8 cellular contexts compared by ENCODE assay signal in genomic region chr5:32711693-32712462, GRCh38. TPM values are rescaled to one million over a fixed set of nuclear protein-coding genes. Genes with fewer than 3 reads are reported as not detected.
DNase-seq lines count a peak whose midpoint lies in the region; ATAC-seq and TF ChIP-seq lines count a peak whose summit lies in the region.

No MANE protein-coding gene starts in this region.

- peak overlapping the region; percentile 54 for H3K27ac ChIP-seq in ACC112 (ENCODE audit: low read depth, low read length)

- H2AFZ ChIP-seq in ACC112 (ENCODE audit: low read length, unreplicated experiment), result peak overlapping the region; percentile 71

- H3K36me3 Mint-ChIP-seq in effector memory CD8-positive, alpha-beta T cell (ENCODE audit: insufficient read depth), result no peaks in the 10 kb centered on the region

- H3K4me3 ChIP-seq in ACC112 (ENCODE audit: low read depth, low read length) (peak overlapping the region; percentile 96), BE2C (ENCODE audit: low read depth, low read length) (no peak overlapping the region)

- TF ChIP-seq CTCF in BE2C (IDR thresholded peaks at IDR 0.05; ENCODE audit: low read depth, low read length), result no peak

- ATAC-seq in effector memory CD8-positive, alpha-beta T cell (replicated peaks), result no peak

- H3K9me3 ChIP-seq in BE2C, result no peaks in the 10 kb centered on the region

- peaks cover 5 to 12% of the 10 kb centered on the region in 2 donors for H3K4me1 Mint-ChIP-seq in effector memory CD8-positive, alpha-beta T cell (ENCODE audit: low read depth in 2 of 2)

- peak overlapping the region; percentile 56 to 59 for H3K4me3 Mint-ChIP-seq in effector memory CD8-positive, alpha-beta T cell

- H3K36me3 ChIP-seq in ACC112 (ENCODE audit: insufficient read depth, low read length) (no peaks in the 10 kb centered on the region; the same call in 1 of the 2 replicates), BE2C (no peaks in the 10 kb centered on the region)

- H3K27me3 Mint-ChIP-seq in effector memory CD8-positive, alpha-beta T cell, result peaks cover 57 to 63% of the 10 kb centered on the region in 2 donors

- no peak overlapping the region for H3K27ac Mint-ChIP-seq in effector memory CD8-positive, alpha-beta T cell

- H3K27me3 ChIP-seq in ACC112 (ENCODE audit: insufficient read depth, low read length) (no peaks in the 10 kb centered on the region), BE2C (peaks cover 60% of the 10 kb centered on the region)

- DNase-seq in KBM-7 (peak; percentile 63), myocyte (ENCODE audit: low read depth) (peak; percentile 32), DMS153 treated with DMSO at 0.1 percent for 48 hours (lab: John Stamatoyannopoulos, UW; ENCODE audit: unreplicated experiment) (no peak), dedifferentiated amniotic fluid mesenchymal stem cell (ENCODE audit: extremely low spot score) (no peak), NCI-H526 treated with DMSO at 0.1 percent for 48 hours (lab: John Stamatoyannopoulos, UW) (no peak), BE2C (no peak)
- DNase-seq in effector memory CD8-positive, alpha-beta T cell, result no peak

- in situ Hi-C loops in KBM-7 (cut with MboI; ENCODE audit: low pct_unique_long_range_greater_than_20kb, low sequenced_read_pairs), result no loop called here

- H3K79me2 ChIP-seq in ACC112 (ENCODE audit: control insufficient read depth, insufficient read depth, low read length, unreplicated experiment), result peaks cover 37% of the 10 kb centered on the region

- peaks cover 0 to under 1% of the 10 kb centered on the region in 2 donors for H3K9me3 Mint-ChIP-seq in effector memory CD8-positive, alpha-beta T cell

- H3K4me1 ChIP-seq in ACC112 (ENCODE audit: control insufficient read depth, insufficient read depth, low read length, unreplicated experiment) (peaks cover 4% of the 10 kb centered on the region), BE2C (no peaks in the 10 kb centered on the region)

RNA-seq across cellular contexts. Expression of gene NPR3, which starts 0.8 kb away (rescaled TPM):
- total RNA-seq in myocyte, result 1.0 and 1.1 TPM in 2 replicates
- 23.1 TPM for polyA plus RNA-seq in myocyte (2012)
- 1.7 TPM for polyA plus RNA-seq in BE2C (2012; ENCODE audit: insufficient read depth, insufficient read length, low read depth)

Comparison
In these comparisons a context has a peak if more than half of its experiments do, and no peak if none do; other contexts are left out.
1. DNase-seq: peak in KBM-7 (single experiment) and myocyte (single experiment); none in effector memory CD8-positive, alpha-beta T cell (0 of 3), DMS153 treated with DMSO at 0.1 percent for 48 hours (single experiment), dedifferentiated amniotic fluid mesenchymal stem cell (single experiment), NCI-H526 treated with DMSO at 0.1 percent for 48 hours (single experiment) and BE2C (single experiment).